In the genomic region with DNA sequence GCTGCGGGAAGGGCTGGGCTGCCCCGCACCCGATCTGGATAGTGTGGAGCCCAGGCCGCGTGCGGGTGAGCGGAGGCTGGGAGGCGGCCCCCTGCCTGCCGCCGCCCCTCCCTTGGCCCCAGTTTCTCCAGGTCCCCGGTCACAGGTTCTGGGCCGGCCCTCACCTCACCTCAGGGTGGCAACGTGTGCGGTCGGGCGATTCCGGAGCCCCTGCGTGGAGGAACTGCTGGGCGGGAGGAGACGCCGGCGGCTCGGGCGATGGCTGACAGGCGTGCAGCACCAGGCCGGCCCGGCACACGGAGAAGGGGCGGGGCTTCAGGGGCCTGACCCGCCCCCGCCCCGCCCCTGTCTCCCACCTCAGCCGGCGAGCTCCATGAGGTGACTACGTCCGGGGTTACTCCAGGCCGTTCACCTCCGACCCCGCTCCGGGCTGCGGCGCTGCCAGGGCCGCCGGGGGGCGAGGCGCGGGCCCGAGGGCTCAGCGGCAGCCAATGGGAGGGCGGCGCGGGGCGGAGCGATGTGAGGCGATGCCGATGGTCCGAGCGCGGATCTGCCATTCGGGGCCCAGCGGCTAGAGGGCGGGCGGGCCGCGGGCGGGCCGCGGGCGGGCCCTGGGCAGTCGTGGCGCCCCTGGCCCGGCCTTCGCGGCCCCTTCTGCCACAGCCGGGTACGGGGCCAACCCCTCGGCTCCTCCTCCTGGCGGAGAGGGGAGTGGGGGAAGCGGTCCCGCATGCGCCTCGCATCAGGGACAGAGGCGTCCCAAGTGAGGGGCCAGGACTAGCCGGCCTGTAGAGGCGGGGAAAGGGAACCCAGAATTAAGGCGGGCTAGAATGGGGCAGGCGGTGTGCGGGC, we compare ENCODE assay signal across 8 cellular contexts. TPM values are rescaled to one million over a fixed set of nuclear protein-coding genes. Genes with fewer than 3 reads are reported as not detected.
A peak's percentile ranks its signal among the peaks of the same experiment; 100 is the strongest.
DNase-seq lines count a peak whose midpoint lies in the region; ATAC-seq and TF ChIP-seq lines count a peak whose summit lies in the region.

No MANE protein-coding gene starts in this region.

- peak; percentile 81 for ATAC-seq in GM21447 (IDR thresholded peaks at IDR 0.05; ENCODE audit: unreplicated experiment)

- H3K4me3 ChIP-seq in HUES6 (ENCODE audit: low read depth, low read length) (peak overlapping the region; percentile 93), OCI-LY1 (ENCODE audit: low read depth, low read length, poor library complexity, severe bottlenecking) (peak overlapping the region; percentile 94)

- DNase-seq in DMS 273 treated with DMSO at 0.1 percent for 48 hours (lab: John Stamatoyannopoulos, UW) = peak; percentile 90
- peak; percentile 83 for DNase-seq in activated T-cell treated with anti-CD3 and anti-CD28 coated beads for 24 hours (ENCODE audit: low read depth)
- no peak for DNase-seq in epithelial cell of prostate (ENCODE audit: low read depth, low spot score)
- DNase-seq in mucosa of gallbladder (ENCODE audit: low spot score) = peak; percentile 94
- DNase-seq in stimulated activated CD8-positive, alpha-beta memory T cell treated with anti-CD3 and anti-CD28 coated beads, Interleukin-4, amount 100 ng/mL, for 24 hours (ENCODE audit: low read depth) = peak; percentile 88

- no peaks in the 10 kb centered on the region for H3F3A ChIP-seq in OCI-LY1 (ENCODE audit: insufficient read depth, low read length)

- peak overlapping the region; percentile 93 for H3K27ac ChIP-seq in HUES6 (ENCODE audit: low read depth, low read length)
- peak overlapping the region; percentile 63 for H3K27ac ChIP-seq in OCI-LY1 (ENCODE audit: low read depth, low read length, poor library complexity, severe bottlenecking)
- H3K27ac ChIP-seq in epithelial cell of prostate = peak overlapping the region; percentile 94

- H3K36me3 ChIP-seq in HUES6 (ENCODE audit: control insufficient read depth, insufficient read depth, low read length) (peaks cover 3% of the 10 kb centered on the region; the same call in 1 of the 2 replicates), OCI-LY1 (ENCODE audit: insufficient read depth, low read length) (peaks cover 9% of the 10 kb centered on the region)

- H3K9me3 ChIP-seq in HUES6 (ENCODE audit: control insufficient read depth, insufficient read depth, low read depth, low read length) = no peaks in the 10 kb centered on the region
- no peaks in the 10 kb centered on the region for H3K9me3 ChIP-seq in OCI-LY1 (ENCODE audit: low read length)

- H3K9ac ChIP-seq in HUES6 (ENCODE audit: low read length) (peak overlapping the region; percentile 95), OCI-LY1 (ENCODE audit: low read length) (peak overlapping the region; percentile 94)

- peaks cover 38% of the 10 kb centered on the region for H3K79me2 ChIP-seq in OCI-LY1 (ENCODE audit: insufficient read depth, low read length)

- H2AFZ ChIP-seq in OCI-LY1 (ENCODE audit: low read length) = no peak overlapping the region

- peak overlapping the region; percentile 99 for H3K4me2 ChIP-seq in OCI-LY1 (ENCODE audit: low read length)

- TF ChIP-seq CTCF in OCI-LY1 (IDR thresholded peaks at IDR 0.05; ENCODE audit: low read length) = no peak

- H3K27me3 ChIP-seq in HUES6 (ENCODE audit: control insufficient read depth, insufficient read depth, low read length) (no peaks in the 10 kb centered on the region), OCI-LY1 (ENCODE audit: insufficient read depth, low read length) (no peaks in the 10 kb centered on the region)

- H3K4me1 ChIP-seq in HUES6 (ENCODE audit: control insufficient read depth, insufficient read depth, low read length) (peaks cover 25% of the 10 kb centered on the region), OCI-LY1 (ENCODE audit: insufficient read depth, low read length, severe bottlenecking) (peaks cover 25% of the 10 kb centered on the region)

- no peaks in the 10 kb centered on the region for H4K20me1 ChIP-seq in OCI-LY1 (ENCODE audit: insufficient read depth, low read length)

- no peaks in the 10 kb centered on the region for H3K9me2 ChIP-seq in OCI-LY1 (ENCODE audit: low read depth, low read length)

RNA-seq across cellular contexts. Expression of gene C17orf78, which starts 16.7 kb away (rescaled TPM):
- total RNA-seq in mucosa of gallbladder = not detected

RNA-seq across cellular contexts. Expression of gene ACACA, which starts 47.6 kb away (rescaled TPM):
- 74.6 TPM for total RNA-seq in mucosa of gallbladder

RNA-seq across cellular contexts. Expression of gene TADA2A, which starts 47.6 kb away (rescaled TPM):
- total RNA-seq in mucosa of gallbladder = 14.5 TPM
